In the genomic region with DNA sequence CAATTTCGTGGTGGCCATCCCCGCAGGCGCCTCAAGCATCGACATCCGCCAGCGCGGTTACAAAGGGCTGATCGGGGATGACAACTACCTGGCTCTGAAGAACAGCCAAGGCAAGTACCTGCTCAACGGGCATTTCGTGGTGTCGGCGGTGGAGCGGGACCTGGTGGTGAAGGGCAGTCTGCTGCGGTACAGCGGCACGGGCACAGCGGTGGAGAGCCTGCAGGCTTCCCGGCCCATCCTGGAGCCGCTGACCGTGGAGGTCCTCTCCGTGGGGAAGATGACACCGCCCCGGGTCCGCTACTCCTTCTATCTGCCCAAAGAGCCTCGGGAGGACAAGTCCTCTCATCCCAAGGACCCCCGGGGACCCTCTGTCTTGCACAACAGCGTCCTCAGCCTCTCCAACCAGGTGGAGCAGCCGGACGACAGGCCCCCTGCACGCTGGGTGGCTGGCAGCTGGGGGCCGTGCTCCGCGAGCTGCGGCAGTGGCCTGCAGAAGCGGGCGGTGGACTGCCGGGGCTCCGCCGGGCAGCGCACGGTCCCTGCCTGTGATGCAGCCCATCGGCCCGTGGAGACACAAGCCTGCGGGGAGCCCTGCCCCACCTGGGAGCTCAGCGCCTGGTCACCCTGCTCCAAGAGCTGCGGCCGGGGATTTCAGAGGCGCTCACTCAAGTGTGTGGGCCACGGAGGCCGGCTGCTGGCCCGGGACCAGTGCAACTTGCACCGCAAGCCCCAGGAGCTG, we compare ENCODE assay signal across 22 cellular contexts. TPM values are rescaled to one million over a fixed set of nuclear protein-coding genes. Genes with fewer than 3 reads are reported as not detected.
"Had no signal": no experiment of that assay in that cellular context is flagged by ENCODE, and none has a peak within 500 bp of the region (broad histone marks: within the 10 kb centered on the region; RNA-seq: fewer than 3 reads in every experiment).

No MANE protein-coding gene starts in this region.

- FAIRE-seq: frontal cortex had no signal

- DNase-seq: activated CD4-positive, alpha-beta memory T cell treated with anti-CD3 and anti-CD28 coated beads for 36 hours; activated CD4-positive, alpha-beta T cell treated with anti-CD3 and anti-CD28 coated beads, Interleukin-2, amount 10 ng/mL, durations not matched to agents 24 days and 14 days; activated CD4-positive, CD25-positive, alpha-beta regulatory T cell treated with anti-CD3 and anti-CD28 coated beads, Interleukin-2, amount 50 U/mL, for 72 hours; activated CD8-positive, alpha-beta memory T cell treated with anti-CD3 and anti-CD28 coated beads, Interleukin-2, amount 50 U/mL, for 48 hours; activated naive CD8-positive, alpha-beta T cell treated with anti-CD3 and anti-CD28 coated beads, Interleukin-2, amount 50 U/mL, for 24 hours; activated T-cell treated with anti-CD3 and anti-CD28 coated beads, Interleukin-2, amount 50 U/mL, for 48 hours; amygdala; caudate nucleus; glutamatergic neuron; hippocampal formation; mammary epithelial cell; psoas muscle; stimulated activated CD4-positive, alpha-beta T cell treated with anti-CD3 and anti-CD28 coated beads, Interleukin-15, amount 100 ng/mL, for 24 hours; stimulated activated CD4-positive, alpha-beta T cell treated with anti-CD3 and anti-CD28 coated beads, Interleukin-2, amount 100 ng/mL, for 24 hours; stimulated activated naive B cell treated with anti-CD40 and anti-IgM and Interleukin-4, amounts not matched to agents 10 μg/mL and 1 μg/mL and 100 μg/mL, for 72 hours; stomach; T-helper 17 cell; thyroid gland had no signal

- H3K27me3 ChIP-seq: stomach, thyroid gland, upper lobe of left lung had no signal

- ATAC-seq: activated naive CD8-positive, alpha-beta T cell treated with anti-CD3 and anti-CD28 coated beads, Interleukin-2, amount 50 U/mL, for 24 hours; psoas muscle; stimulated activated naive B cell treated with anti-CD40 and anti-IgM and Interleukin-4, amounts not matched to agents 10 μg/mL and 1 μg/mL and 100 μg/mL, for 72 hours; T-helper 17 cell had no signal

- H3K9ac ChIP-seq: parathyroid adenoma had no signal

- H3K27ac ChIP-seq: parathyroid adenoma, psoas muscle, stomach, thyroid gland, upper lobe of left lung had no signal

- H3K9me3 ChIP-seq: psoas muscle, stomach, thyroid gland, upper lobe of left lung had no signal

- H3K4me3 ChIP-seq: psoas muscle, stomach, thyroid gland, upper lobe of left lung had no signal

RNA-seq across cellular contexts. Expression of a gene that starts 24.8 kb away (rescaled TPM):
- total RNA-seq: activated CD4-positive, alpha-beta memory T cell treated with anti-CD3 and anti-CD28 coated beads for 36 hours; activated T-helper 2 cell treated with anti-CD3 and anti-CD28 coated beads, Interferon-gamma antibody, Interleukin-2, Interleukin-4, amounts not matched to agents 10 μg/mL and 5 μg/mL and 100 μg/mL, durations not matched to agents 14 hours and 24 hours and 36 hours; T-helper 17 cell had no signal

RNA-seq across cellular contexts. Expression of a gene that starts 44.8 kb away (rescaled TPM):
- total RNA-seq: activated CD4-positive, alpha-beta memory T cell treated with anti-CD3 and anti-CD28 coated beads for 36 hours; activated CD4-positive, alpha-beta T cell treated with anti-CD3 and anti-CD28 coated beads, Interleukin-2, amount 10 ng/mL, durations not matched to agents 24 days and 14 days; activated T-helper 2 cell treated with anti-CD3 and anti-CD28 coated beads, Interferon-gamma antibody, Interleukin-2, Interleukin-4, amounts not matched to agents 10 μg/mL and 5 μg/mL and 100 μg/mL, durations not matched to agents 14 hours and 24 hours and 36 hours; T-helper 17 cell had no signal
- polyA plus RNA-seq: mammary epithelial cell had no signal
